Comparison of ENCODE assay signal across 12 cellular contexts in the genomic region with DNA sequence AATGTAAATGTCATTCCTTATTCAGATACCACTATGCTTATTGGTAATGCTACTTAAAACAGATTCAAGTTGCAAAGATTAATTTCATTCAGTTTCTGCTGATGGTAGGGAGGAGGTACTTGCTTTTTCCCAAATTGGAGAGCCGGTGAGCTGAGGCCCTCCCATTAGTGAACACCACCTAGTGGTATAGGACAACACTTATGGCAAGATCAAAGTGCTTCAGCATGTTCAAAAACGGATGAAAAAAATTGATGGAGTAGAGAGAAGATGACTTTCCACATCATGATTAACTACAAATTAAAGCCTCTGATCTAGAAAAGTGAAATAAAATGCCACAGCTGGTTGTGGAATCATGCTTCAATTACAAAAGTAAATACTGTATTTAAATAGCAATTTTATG.
DNase-seq lines count a peak whose midpoint lies in the region; ATAC-seq and TF ChIP-seq lines count a peak whose summit lies in the region.
"Had no signal": no experiment of that assay in that cellular context is flagged by ENCODE, and none has a peak within 500 bp of the region (broad histone marks: within the 10 kb centered on the region; RNA-seq: fewer than 3 reads in every experiment).

No MANE protein-coding gene starts in this region.

- H3K27me3 ChIP-seq in AG04450 (ENCODE audit: control insufficient read depth, insufficient read depth, low read length) (no peaks in the 10 kb centered on the region), Panc1 (ENCODE audit: control insufficient read depth, insufficient read depth, low read length) (peaks cover 6% of the 10 kb centered on the region; the same call in 1 of the 2 replicates)
- H3K27me3 ChIP-seq: MG63, stomach had no signal

- peak; percentile 33; the same call in 1 of the 2 replicates for TF ChIP-seq CTCF in AG04450 (IDR thresholded peaks at IDR 0.05; ENCODE audit: low read depth, low read length)
- TF ChIP-seq CTCF in GM12873 (IDR thresholded peaks at IDR 0.05; ENCODE audit: insufficient read depth, low read depth, low read length, missing control alignments) = peak; percentile 30
- peak; percentile 28; the same call in 1 of the 2 replicates for TF ChIP-seq CTCF in Panc1 (IDR thresholded peaks at IDR 0.05)
- TF ChIP-seq CTCF in fibroblast of the aortic adventitia (IDR thresholded peaks at IDR 0.05; ENCODE audit: insufficient read depth, low read length) = peak; percentile 38
- no peak for TF ChIP-seq CTCF in GM13976 (IDR thresholded peaks at IDR 0.05; ENCODE audit: borderline replicate concordance, control extremely low read depth, extremely low read depth, insufficient read depth, missing control alignments)

- CTCF ChIA-PET in AG04450 (lab: Charles Lee) = interaction anchor here (1.5 kb wide), 1 partner anchor 83 kb away, joined by 3 read pairs; no protein-coding TSS in a partner anchor
- CTCF ChIA-PET in Panc1 (lab: Charles Lee) = no interaction called here

- intact Hi-C loops in Panc1 (cut with micrococcal nuclease; ENCODE audit: unreplicated experiment) = no loop called here

- H3K4me3 ChIP-seq in AG04450 (ENCODE audit: low read depth, low read length) (no peak overlapping the region), Panc1 (ENCODE audit: low read depth in 2 of 2, low read length in 2 of 2) (no peak overlapping the region), fibroblast of the aortic adventitia (ENCODE audit: low read depth, low read length) (no peak overlapping the region)
- H3K4me3 ChIP-seq: MG63, stomach had no signal

- no peak overlapping the region for H3K27ac ChIP-seq in AG04450 (ENCODE audit: low read depth, low read length)
- H3K27ac ChIP-seq in Panc1 (ENCODE audit: low read length) = no peak overlapping the region
- H3K27ac ChIP-seq: stomach had no signal

- H3K9me3 ChIP-seq in AG04450 (ENCODE audit: control insufficient read depth, insufficient read depth, low read length) = no peaks in the 10 kb centered on the region
- no peaks in the 10 kb centered on the region for H3K9me3 ChIP-seq in Panc1 (ENCODE audit: control insufficient read depth, insufficient read depth, low read depth, low read length)
- H3K9me3 ChIP-seq: MG63, stomach had no signal

- BruUV-seq in Panc1 (replicated peaks; lab: Mats Ljungman, UMichigan) = no TSS peak

- DNase-seq in AG04450 (ENCODE audit: low read depth, low spot score) = no peak
- DNase-seq in Panc1 (ENCODE audit: low read depth, low spot score) = no peak
- DNase-seq in fibroblast of the aortic adventitia (ENCODE audit: low read depth) = no peak
- no peak for DNase-seq in hepatic stellate cell (ENCODE audit: low spot score)
- no peak for DNase-seq in GM13976 (ENCODE audit: low spot score)
- DNase-seq in activated T-cell treated with anti-CD3 and anti-CD28 coated beads, Interleukin-2, amount 50 U/mL, for 48 hours = no peak
- DNase-seq: activated naive CD8-positive, alpha-beta T cell treated with anti-CD3 and anti-CD28 coated beads, Interleukin-2, amount 10 ng/mL, durations not matched to agents 7 days and 5 days; MG63; stimulated activated CD4-positive, alpha-beta T cell treated with anti-CD3 and anti-CD28 coated beads, Interleukin-4, amount 100 ng/mL, for 1 hour; stomach had no signal

- ATAC-seq in Panc1 (no peak), HG02970 (IDR thresholded peaks at IDR 0.05; ENCODE audit: low FRiP score, unreplicated experiment) (no peak)

- no peaks in the 10 kb centered on the region for H3K36me3 ChIP-seq in Panc1 (ENCODE audit: control insufficient read depth, insufficient read depth, low read length)
- H3K36me3 ChIP-seq: MG63, stomach had no signal

- in situ Hi-C loops in Panc1 (cut with HindIII; ENCODE audit: low pct_unique_long_range_greater_than_20kb, low sequenced_read_pairs) (no loop called here), GM13976 (cut with MboI; ENCODE audit: low sequenced_read_pairs, unreplicated experiment) (no loop called here)

- POLR2A ChIA-PET in AG04450 (lab: Yijun Ruan, JAX) = no interaction called here
- POLR2A ChIA-PET in Panc1 (lab: Charles Lee) = no interaction called here

- no peaks in the 10 kb centered on the region for H3K4me1 ChIP-seq in Panc1 (ENCODE audit: control insufficient read depth, insufficient read depth, low read length)
- H3K4me1 ChIP-seq: stomach had no signal
